In genomic region chr1:117121589-117122296, GRCh38 we compare ENCODE assay signal across 8 cellular contexts. TPM values are rescaled to one million over a fixed set of nuclear protein-coding genes. Genes with fewer than 3 reads are reported as not detected.
DNase-seq lines count a peak whose midpoint lies in the region; ATAC-seq and TF ChIP-seq lines count a peak whose summit lies in the region.

Gene TRIM45 (minus strand): TSS chr1:117121749. CDS start chr1:117121201, 548 bp downstream.

- TF ChIP-seq POLR2A in uterus (IDR thresholded peaks at IDR 0.05) = peak in 1 of 2 donors; percentile 62

- H3K27ac ChIP-seq in right cardiac atrium (ENCODE audit: low read length) (peak within 1 kb of the TSS; percentile 98), uterus (peak within 1 kb of the TSS; percentile 91 to 93)

- H3K9me3 ChIP-seq in right cardiac atrium (ENCODE audit: control insufficient read depth, low read length) (no peaks in the 10 kb centered on the region), uterus (no peaks in the 10 kb centered on the region)

- peak; percentile 92 for DNase-seq in GM13976 (ENCODE audit: low spot score)
- DNase-seq in NCI-H146 treated with DMSO at 0.1 percent for 48 hours (lab: John Stamatoyannopoulos, UW; ENCODE audit: unreplicated experiment) = peak; percentile 96
- DNase-seq in T-helper 2 cell = peak; percentile 54 to 90 (median 70)
- DNase-seq in anterior cingulate cortex (lab: John Stamatoyannopoulos, UW) = peak; percentile 80 to 99 (median 96)
- DNase-seq in right cardiac atrium = peak; percentile 97 to 99 (median 98)
- peak; percentile 87 for DNase-seq in pulmonary artery endothelial cell (ENCODE audit: low read depth, low spot score)
- DNase-seq in uterus = peak; percentile 96 to 97

- under 1% methylated on average over 70 of the region's 70 CpGs for WGBS in right cardiac atrium

- no peaks in the 10 kb centered on the region for H3K36me3 ChIP-seq in uterus

- H3K27me3 ChIP-seq in right cardiac atrium (ENCODE audit: control insufficient read depth, insufficient read depth) = no peaks in the 10 kb centered on the region
- H3K27me3 ChIP-seq in uterus = no peaks in the 10 kb centered on the region

- peak; percentile 82 for TF ChIP-seq CTCF in GM13976 (IDR thresholded peaks at IDR 0.05; ENCODE audit: borderline replicate concordance, control extremely low read depth, extremely low read depth, insufficient read depth, missing control alignments)
- TF ChIP-seq CTCF in uterus (IDR thresholded peaks at IDR 0.05) = peak; percentile 65 to 81 (median 72)

- in situ Hi-C loops in GM13976 (cut with MboI; ENCODE audit: low sequenced_read_pairs, unreplicated experiment) = no loop called here

- H3K4me3 ChIP-seq in right cardiac atrium (ENCODE audit: low read length) (peak within 1 kb of the TSS; percentile 91), uterus (peak within 1 kb of the TSS; percentile 65 to 91)

- ATAC-seq in HG02852 (IDR thresholded peaks at IDR 0.05; ENCODE audit: unreplicated experiment) (peak; percentile 92), right cardiac atrium (peak; percentile 99)

- H3K4me1 ChIP-seq in right cardiac atrium (ENCODE audit: control insufficient read depth, insufficient read depth, low read length) = no peaks in the 10 kb centered on the region
- no peaks in the 10 kb centered on the region for H3K4me1 ChIP-seq in uterus

- intact Hi-C loops in right cardiac atrium (cut with DNase I) = loop anchor here in 3 of 4 donors (5.0 to 10.0 kb wide), 3 partner anchors 47 to 243 kb away; partner anchors contain the start of gene MAN1A2 (in 1 of the 3)
- intact Hi-C loops in uterus (cut with DNase I; ENCODE audit: low total_unique reads) = loop anchor here (5.0 kb wide), 1 partner anchor 59 kb away; the partner anchor contains the start of gene TTF2

RNA-seq across cellular contexts. Expression of gene TRIM45, which starts in this region (rescaled TPM):
- total RNA-seq in right cardiac atrium (10 to 100 TPM in 3 of 4 donors, 1 to 10 TPM in 1; 8.9 to 21.9 (median 18.6) TPM), pulmonary artery endothelial cell (1.1 and 2.0 TPM in 2 replicates), uterus (10 to 100 TPM in 1 of 4 donors, 1 to 10 TPM in 3; 2.6 to 16.7 (median 5.5) TPM)
- polyA plus RNA-seq in right cardiac atrium = 11.5 TPM

Comparison
In these comparisons a context has a peak if more than half of its experiments do, and no peak if none do; other contexts are left out.
1. Peak in every context shown above with its lines: DNase-seq, ATAC-seq, H3K4me3 ChIP-seq and H3K27ac ChIP-seq.